26 cellular contexts compared by ENCODE assay signal in the genomic region with DNA sequence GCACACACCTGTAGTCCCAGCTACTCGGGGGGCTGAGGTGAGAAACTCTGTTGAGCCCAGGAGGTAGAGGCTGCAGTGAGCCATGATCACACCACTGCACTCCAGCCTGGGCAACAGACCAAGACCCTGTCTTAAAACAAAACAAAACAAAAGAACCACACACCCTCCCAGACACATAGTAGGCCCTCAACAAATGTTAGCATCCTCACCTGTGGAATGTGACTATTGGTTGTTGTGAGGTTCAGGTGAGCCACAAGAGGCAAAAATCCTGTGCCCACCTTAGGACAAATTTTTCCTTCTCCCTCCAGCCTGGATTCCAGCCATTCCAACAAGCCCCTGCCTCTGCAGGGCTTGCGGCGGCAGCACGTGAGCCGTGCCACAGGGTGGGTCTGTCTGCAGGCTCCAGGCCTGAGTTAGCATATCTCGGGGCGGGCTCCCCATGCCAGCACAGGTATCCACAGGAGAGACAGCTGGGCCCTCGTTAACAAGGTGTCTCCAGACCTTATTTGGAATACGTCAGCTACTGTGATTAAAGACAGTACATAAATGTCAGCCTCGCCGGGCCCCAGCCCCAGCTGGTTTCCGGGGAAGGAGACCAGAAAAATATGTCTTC. TPM values are rescaled to one million over a fixed set of nuclear protein-coding genes. Genes with fewer than 3 reads are reported as not detected.
DNase-seq lines count a peak whose midpoint lies in the region; ATAC-seq and TF ChIP-seq lines count a peak whose summit lies in the region.
"Had no signal": no experiment of that assay in that cellular context is flagged by ENCODE, and none has a peak within 500 bp of the region (broad histone marks: within the 10 kb centered on the region; RNA-seq: fewer than 3 reads in every experiment).

No MANE protein-coding gene starts in this region.

- no CpG with 5 or more reads among the region's 12 CpGs for WGBS in neuronal stem cell (ENCODE audit: extremely low coverage in 2 of 2, insufficient read length in 2 of 2, insufficient replicate concordance in 1 of 2), 2 donors

- H3K27me3 Mint-ChIP-seq in GM23338 (ENCODE audit: insufficient read depth, low read depth, poor library complexity): peaks cover 14% of the 10 kb centered on the region

- no peak overlapping the region for H3K27ac Mint-ChIP-seq in GM23338
- H3K27ac Mint-ChIP-seq: CD8-positive, alpha-beta memory T cell; T-cell had no signal

- H4K20me1 ChIP-seq in GM23338 (replicated peaks; ENCODE audit: insufficient read depth): no peaks in the 10 kb centered on the region

- H2BK12ac ChIP-seq in neuronal stem cell (ENCODE audit: low read length): no peak overlapping the region

- H3K4me3 ChIP-seq in GM23338: no peak overlapping the region
- no peak overlapping the region for H3K4me3 ChIP-seq in neuronal stem cell (ENCODE audit: low read length in 2 of 2)
- no peak overlapping the region for H3K4me3 ChIP-seq in upper lobe of right lung
- H3K4me3 ChIP-seq: GM12878 had no signal

- no peak overlapping the region for H3K23ac ChIP-seq in neuronal stem cell (ENCODE audit: low read depth, low read length, poor library complexity)

- H3K9ac ChIP-seq in neuronal stem cell (ENCODE audit: low read depth, low read length, poor library complexity): no peak overlapping the region
- H3K9ac ChIP-seq: SK-N-SH had no signal

- H3K4me1 ChIP-seq in GM23338 (ENCODE audit: insufficient read depth): no peaks in the 10 kb centered on the region
- peaks cover 10 to 23% of the 10 kb centered on the region in 2 donors for H3K4me1 ChIP-seq in neuronal stem cell (ENCODE audit: control insufficient read depth in 2 of 2, insufficient read depth in 1 of 2, low read depth in 1 of 2, low read length in 2 of 2)
- H3K4me1 ChIP-seq in upper lobe of right lung: no peaks in the 10 kb centered on the region

- peaks cover 15% of the 10 kb centered on the region for H3K4me1 Mint-ChIP-seq in GM23338
- H3K4me1 Mint-ChIP-seq: CD8-positive, alpha-beta memory T cell; T-cell had no signal

- no peak overlapping the region for H4K8ac ChIP-seq in neuronal stem cell (ENCODE audit: low read depth, low read length)

- no peak overlapping the region for H3K4ac ChIP-seq in neuronal stem cell (ENCODE audit: low read length)

- H3K4me2 ChIP-seq in GM23338: no peak overlapping the region
- no peak overlapping the region for H3K4me2 ChIP-seq in neuronal stem cell (ENCODE audit: insufficient read depth, low read length, poor library complexity, severe bottlenecking)
- H3K4me2 ChIP-seq: SK-N-SH had no signal

- H4K91ac ChIP-seq in neuronal stem cell (ENCODE audit: low read depth, low read length, poor library complexity): no peak overlapping the region

- no peak overlapping the region for H2BK5ac ChIP-seq in neuronal stem cell (ENCODE audit: low read length)

- no peaks in the 10 kb centered on the region for H3K79me2 ChIP-seq in GM23338 (replicated peaks; ENCODE audit: insufficient read depth)

- intact Hi-C loops in upper lobe of right lung (cut with DNase I) (no loop called here), posterior vena cava (cut with DNase I) (no loop called here)

- H2BK120ac ChIP-seq in neuronal stem cell (ENCODE audit: low read depth, low read length): no peak overlapping the region

- H3F3A ChIP-seq in GM23338 (replicated peaks; ENCODE audit: low read depth): no peaks in the 10 kb centered on the region

- TF ChIP-seq CTCF in GM23338 (conservative IDR thresholded peaks at IDR 0.05; ENCODE audit: low read depth in 2 of 2): no peak
- TF ChIP-seq CTCF in upper lobe of right lung (IDR thresholded peaks at IDR 0.05): no peak

- H2AK5ac ChIP-seq in neuronal stem cell (ENCODE audit: low read depth, low read length): no peak overlapping the region

- H2BK15ac ChIP-seq in neuronal stem cell (ENCODE audit: low read length): no peak overlapping the region

- H3K79me1 ChIP-seq in neuronal stem cell (ENCODE audit: low read depth, low read length): no peaks in the 10 kb centered on the region

- H2AFZ ChIP-seq in GM23338: no peak overlapping the region
- peak overlapping the region; percentile 54 for H2AFZ ChIP-seq in neuronal stem cell (ENCODE audit: low read length)

- DNase-seq in NCI-H146 (lab: John Stamatoyannopoulos, UW) (peak; percentile 10), NCI-H146 treated with DMSO at 0.1 percent for 48 hours (lab: John Stamatoyannopoulos, UW; ENCODE audit: unreplicated experiment) (no peak), GM23338 (ENCODE audit: low spot score) (peak; percentile 21), SHP77 treated with DMSO at 0.1 percent for 48 hours (lab: John Stamatoyannopoulos, UW) (peak; percentile 10), neuronal stem cell (ENCODE audit: low spot score) (no peak), upper lobe of right lung (no peak), posterior vena cava (ENCODE audit: low spot score) (no peak), foreskin melanocyte (no peak)
- DNase-seq: AML-193; C1 segment of cervical spinal cord; CD8-positive, alpha-beta memory T cell; DMS79 treated with DMSO at 0.1 percent for 48 hours; HCEC 1CT; IMR-90; NCI-H1105; NCI-H1694; NCI-H2227 treated with DMSO at 0.1 percent for 48 hours; NCI-H510A; NCI-H82; SIG-M5; SK-N-SH; T-cell had no signal

- H3K18ac ChIP-seq in neuronal stem cell (ENCODE audit: low read length): no peak overlapping the region

- H3K14ac ChIP-seq in neuronal stem cell (ENCODE audit: low read length): no peak overlapping the region

- no peaks in the 10 kb centered on the region for H3K9me3 Mint-ChIP-seq in GM23338
- H3K9me3 Mint-ChIP-seq: CD8-positive, alpha-beta memory T cell; T-cell had no signal

- ATAC-seq in GM23338 (peak; percentile 30), upper lobe of right lung (no peak)
- ATAC-seq: GM12878, T-cell had no signal

- H3K27me3 ChIP-seq in GM23338 (ENCODE audit: insufficient read depth) (no peaks in the 10 kb centered on the region), neuronal stem cell (ENCODE audit: control insufficient read depth in 3 of 3, insufficient read depth in 3 of 3, low read depth in 1 of 3, low read length in 3 of 3) (peaks cover 0 to 29% (median 0%) of the 10 kb centered on the region in 3 experiments), upper lobe of right lung (peaks cover 46% of the 10 kb centered on the region)

- no peaks in the 10 kb centered on the region for H3K36me3 Mint-ChIP-seq in GM23338 (ENCODE audit: low read depth)
- H3K36me3 Mint-ChIP-seq: CD8-positive, alpha-beta memory T cell; T-cell had no signal

- H3K4me3 Mint-ChIP-seq in GM23338: no peak overlapping the region
- H3K4me3 Mint-ChIP-seq: CD8-positive, alpha-beta memory T cell; T-cell had no signal

- H3K9me2 ChIP-seq in GM23338 (ENCODE audit: insufficient read depth): no peaks in the 10 kb centered on the region
- H3K9me2 ChIP-seq: SK-N-SH had no signal

- no peaks in the 10 kb centered on the region for H3K36me3 ChIP-seq in GM23338 (ENCODE audit: insufficient read depth)
- H3K36me3 ChIP-seq in neuronal stem cell (replicated peaks in 1 of 2; ENCODE audit: control insufficient read depth in 2 of 2, insufficient read depth in 2 of 2, low read length in 2 of 2): no peaks in the 10 kb centered on the region
- H3K36me3 ChIP-seq in upper lobe of right lung: no peaks in the 10 kb centered on the region

- no peak overlapping the region for H3K27ac ChIP-seq in GM23338 (ENCODE audit: low read depth)
- no peak overlapping the region for H3K27ac ChIP-seq in neuronal stem cell (replicated peaks; ENCODE audit: low read length)
- no peak overlapping the region for H3K27ac ChIP-seq in upper lobe of right lung

- H3K9me3 ChIP-seq in neuronal stem cell (replicated peaks in 1 of 2; ENCODE audit: control insufficient read depth in 2 of 2, insufficient read depth in 1 of 2, low read depth in 1 of 2, low read length in 2 of 2): no peaks in the 10 kb centered on the region
- no peaks in the 10 kb centered on the region for H3K9me3 ChIP-seq in upper lobe of right lung
- H3K9me3 ChIP-seq: SK-N-SH had no signal

TF ChIP-seq in GM23338, 12 proteins besides CTCF, POLR2A, EP300 and RAD21 (continues in another document):
- TF ChIP-seq ZNF331 (CRISPR knock-in tag; IDR thresholded peaks at IDR 0.05; ENCODE audit: low read depth) (no peak), ZNF114 (CRISPR knock-in tag; IDR thresholded peaks at IDR 0.05) (no peak), EZH2phosphoT487 (IDR thresholded peaks at IDR 0.05; ENCODE audit: unreplicated experiment) (no peak), NANOG (IDR thresholded peaks at IDR 0.05; ENCODE audit: borderline replicate concordance) (no peak), POLR2AphosphoS5 (IDR thresholded peaks at IDR 0.05; ENCODE audit: low read depth) (no peak), STAT1 (IDR thresholded peaks at IDR 0.05; ENCODE audit: unreplicated experiment) (no peak)

RNA-seq across cellular contexts. Expression of gene C1QB, which starts 17.4 kb away (rescaled TPM):
- not detected in 2 replicates for total RNA-seq in GM23338 (2014; rRNA removed; shearing (Covaris generic))
- polyA plus RNA-seq in GM23338 (2016; fragmentation: Nextera tagmentation; extraction: Ambion mirVana): not detected in 2 replicates
- not detected for polyA plus RNA-seq in neuronal stem cell (2013, experiment 1 of 2)
- polyA plus RNA-seq in neuronal stem cell (2013, experiment 2 of 2): not detected
- total RNA-seq in upper lobe of right lung: 707 TPM
- total RNA-seq in posterior vena cava: 100 to 1,000 TPM; 125 to 441 TPM
- total RNA-seq: A172, IMR-90, RPMI7951 had no signal
- polyA plus RNA-seq: AG04450; CD8-positive, alpha-beta memory T cell; GM12878; IMR-90; SK-N-SH had no signal

RNA-seq across cellular contexts. Expression of gene C1QC, which starts 27.0 kb away (rescaled TPM):
- not detected in 2 replicates for total RNA-seq in GM23338 (2014; rRNA removed; shearing (Covaris generic))
- not detected in 2 replicates for polyA plus RNA-seq in GM23338 (2016; fragmentation: Nextera tagmentation; extraction: Ambion mirVana)
- not detected for polyA plus RNA-seq in neuronal stem cell (2013, experiment 1 of 2)
- polyA plus RNA-seq in neuronal stem cell (2013, experiment 2 of 2): not detected
- total RNA-seq in upper lobe of right lung: 353 TPM
- total RNA-seq in posterior vena cava: 100 to 1,000 TPM; 124 to 414 TPM
- total RNA-seq: A172, IMR-90, RPMI7951 had no signal
- polyA plus RNA-seq: AG04450; CD8-positive, alpha-beta memory T cell; GM12878; IMR-90; SK-N-SH had no signal

RNA-seq across cellular contexts. Expression of gene C1QA, which starts 34.0 kb away (rescaled TPM):
- not detected in 2 replicates for total RNA-seq in GM23338 (2014; rRNA removed; shearing (Covaris generic))
- polyA plus RNA-seq in GM23338 (2016; fragmentation: Nextera tagmentation; extraction: Ambion mirVana): not detected in 2 replicates
- not detected for polyA plus RNA-seq in neuronal stem cell (2013, experiment 1 of 2)
- not detected for polyA plus RNA-seq in neuronal stem cell (2013, experiment 2 of 2)
- total RNA-seq in upper lobe of right lung (521 TPM), posterior vena cava (100 to 1,000 TPM in 1 of 2 donors, 10 to 100 TPM in 1; 72.6 to 301 TPM)
- total RNA-seq: A172, IMR-90, RPMI7951 had no signal
- polyA plus RNA-seq: AG04450; CD8-positive, alpha-beta memory T cell; GM12878; IMR-90; SK-N-SH had no signal

RNA-seq across cellular contexts. Expression of gene EPHB2, which starts 40.2 kb away (rescaled TPM):
- 19.2 and 20.1 TPM in 2 replicates for total RNA-seq in GM23338 (2014; rRNA removed; shearing (Covaris generic))
- 4.1 and 4.5 TPM in 2 replicates for polyA plus RNA-seq in GM23338 (2016; fragmentation: Nextera tagmentation; extraction: Ambion mirVana)
- 25.3 TPM for polyA plus RNA-seq in neuronal stem cell (2013, experiment 1 of 2)
- polyA plus RNA-seq in neuronal stem cell (2013, experiment 2 of 2): 26.4 TPM
- total RNA-seq in upper lobe of right lung (6.0 TPM), posterior vena cava (10 to 100 TPM; 11.4 to 17.4 TPM)
- polyA plus RNA-seq: CD8-positive, alpha-beta memory T cell had no signal

Comparison
In these comparisons a context has a peak if more than half of its experiments do, and no peak if none do; other contexts are left out.
1. DNase-seq: peak in NCI-H146 (single experiment), GM23338 (single experiment) and SHP77 treated with DMSO at 0.1 percent for 48 hours (single experiment); none in NCI-H146 treated with DMSO at 0.1 percent for 48 hours (single experiment), neuronal stem cell (single experiment), upper lobe of right lung (single experiment), posterior vena cava (single experiment) and foreskin melanocyte (single experiment).
2. RNA of gene C1QB, which starts 17.4 kb away (total RNA-seq): 707 TPM in upper lobe of right lung (single experiment) and 125 to 441 TPM in posterior vena cava; not detected in GM23338; every median in the first group is over 100 times any median in the second.
3. RNA of gene C1QC, which starts 27.0 kb away (total RNA-seq): 124 to 414 TPM in posterior vena cava and 353 TPM in upper lobe of right lung (single experiment); not detected in GM23338; every median in the first group is over 100 times any median in the second.
4. RNA of gene C1QA, which starts 34.0 kb away (total RNA-seq): 521 TPM in upper lobe of right lung (single experiment) and 72.6 to 301 TPM in posterior vena cava; not detected in GM23338; every median in the first group is over 10 times any median in the second.